20 cellular contexts compared by ENCODE assay signal in genomic region chr3:71591106-71591505, GRCh38.
"Had no signal": no experiment of that assay in that cellular context is flagged by ENCODE, and none has a peak within 500 bp of the region (broad histone marks: within the 10 kb centered on the region; RNA-seq: fewer than 3 reads in every experiment).

No MANE protein-coding gene starts in this region.

- ATAC-seq: activated CD8-positive, alpha-beta memory T cell treated with anti-CD3 and anti-CD28 coated beads, Interleukin-2, amount 10 ng/mL, durations not matched to agents 7 days and 5 days; activated naive CD4-positive, alpha-beta T cell treated with anti-CD3 and anti-CD28 coated beads, Interleukin-2, amount 50 U/mL, for 72 hours; activated T-cell treated with anti-CD3 and anti-CD28 coated beads, Interleukin-2, amount 50 U/mL, for 72 hours; effector memory CD8-positive, alpha-beta T cell; gastroesophageal sphincter; left colon; right cardiac atrium; T-helper 17 cell had no signal

- H3K4me3 Mint-ChIP-seq: activated CD4-positive, alpha-beta memory T cell treated with anti-CD3 and anti-CD28 coated beads, Interleukin-2, amount 10 ng/mL, durations not matched to agents 7 days and 5 days; activated CD4-positive, alpha-beta T cell treated with anti-CD3 and anti-CD28 coated beads, Interleukin-2, amount 10 ng/mL, durations not matched to agents 24 days and 14 days; activated CD8-positive, alpha-beta memory T cell treated with anti-CD3 and anti-CD28 coated beads, Interleukin-2, amount 10 ng/mL, durations not matched to agents 7 days and 5 days; effector memory CD8-positive, alpha-beta T cell; nephron; T-helper 17 cell had no signal

- DNase-seq: activated CD4-positive, alpha-beta memory T cell treated with anti-CD3 and anti-CD28 coated beads, Interleukin-2, amount 10 ng/mL, durations not matched to agents 7 days and 5 days; activated CD4-positive, alpha-beta T cell treated with anti-CD3 and anti-CD28 coated beads, Interleukin-2, amount 10 ng/mL, durations not matched to agents 24 days and 14 days; activated CD4-positive, CD25-positive, alpha-beta regulatory T cell treated with anti-CD3 and anti-CD28 coated beads, Interleukin-2, amount 50 U/mL, for 72 hours; activated CD8-positive, alpha-beta memory T cell treated with anti-CD3 and anti-CD28 coated beads, Interleukin-2, amount 10 ng/mL, durations not matched to agents 7 days and 5 days; activated naive CD4-positive, alpha-beta T cell; activated T-cell treated with anti-CD3 and anti-CD28 coated beads for 4 hours; activated T-cell treated with anti-CD3 and anti-CD28 coated beads, Interleukin-2, amount 50 U/mL, for 72 hours; brain microvascular endothelial cell; effector memory CD8-positive, alpha-beta T cell; kidney; left colon; mammary epithelial cell; posterior cingulate gyrus; right cardiac atrium; stimulated activated CD4-positive, alpha-beta T cell treated with anti-CD3 and anti-CD28 coated beads, Interleukin-2, amount 100 ng/mL, for 48 hours; T-helper 17 cell; T1000 had no signal

- H3K27ac Mint-ChIP-seq: activated CD4-positive, alpha-beta memory T cell treated with anti-CD3 and anti-CD28 coated beads, Interleukin-2, amount 10 ng/mL, durations not matched to agents 7 days and 5 days; activated CD4-positive, alpha-beta T cell treated with anti-CD3 and anti-CD28 coated beads, Interleukin-2, amount 10 ng/mL, durations not matched to agents 24 days and 14 days; activated CD8-positive, alpha-beta memory T cell treated with anti-CD3 and anti-CD28 coated beads, Interleukin-2, amount 10 ng/mL, durations not matched to agents 7 days and 5 days; activated T-cell treated with anti-CD3 and anti-CD28 coated beads, Interleukin-2, amount 50 U/mL, for 72 hours; effector memory CD8-positive, alpha-beta T cell; nephron; T-helper 17 cell had no signal

- H3K27me3 Mint-ChIP-seq: activated CD4-positive, alpha-beta memory T cell treated with anti-CD3 and anti-CD28 coated beads, Interleukin-2, amount 10 ng/mL, durations not matched to agents 7 days and 5 days; activated CD4-positive, alpha-beta T cell treated with anti-CD3 and anti-CD28 coated beads, Interleukin-2, amount 10 ng/mL, durations not matched to agents 24 days and 14 days; activated CD8-positive, alpha-beta memory T cell treated with anti-CD3 and anti-CD28 coated beads, Interleukin-2, amount 10 ng/mL, durations not matched to agents 7 days and 5 days; effector memory CD8-positive, alpha-beta T cell; T-helper 17 cell had no signal

- H3K9me3 Mint-ChIP-seq: activated CD4-positive, alpha-beta memory T cell treated with anti-CD3 and anti-CD28 coated beads, Interleukin-2, amount 10 ng/mL, durations not matched to agents 7 days and 5 days; activated CD4-positive, alpha-beta T cell treated with anti-CD3 and anti-CD28 coated beads, Interleukin-2, amount 10 ng/mL, durations not matched to agents 24 days and 14 days; effector memory CD8-positive, alpha-beta T cell had no signal

- FAIRE-seq: kidney had no signal
